In the genomic region with DNA sequence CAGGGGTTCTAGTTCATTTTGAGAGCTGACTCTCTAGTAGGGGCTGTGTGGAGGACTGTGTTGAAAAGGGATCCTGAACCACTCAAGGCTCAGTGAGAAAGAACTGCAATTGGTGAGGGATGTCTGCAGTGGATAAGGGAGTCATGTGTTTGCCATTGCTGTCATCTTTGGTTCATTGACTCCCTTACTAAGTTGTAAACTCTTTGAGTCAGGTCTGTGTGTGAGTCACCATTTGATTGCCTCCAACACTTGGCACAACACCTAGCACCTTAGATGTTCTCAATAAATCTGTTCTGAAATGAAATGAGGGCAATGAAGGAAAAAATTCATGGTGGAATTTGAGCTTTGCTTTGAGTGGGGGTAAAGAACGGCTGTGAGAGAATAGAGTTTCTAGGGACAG, we compare ENCODE assay signal across 16 cellular contexts. TPM values are rescaled to one million over a fixed set of nuclear protein-coding genes. Genes with fewer than 3 reads are reported as not detected.
DNase-seq lines count a peak whose midpoint lies in the region; ATAC-seq, FAIRE-seq and TF ChIP-seq lines count a peak whose summit lies in the region.
"Had no signal": no experiment of that assay in that cellular context is flagged by ENCODE, and none has a peak within 500 bp of the region (broad histone marks: within the 10 kb centered on the region; RNA-seq: fewer than 3 reads in every experiment).

No MANE protein-coding gene starts in this region.

- no peak overlapping the region for H3K4me3 Mint-ChIP-seq in Calu3 (ENCODE audit: low read depth, unreplicated experiment)
- no peak overlapping the region for H3K4me3 Mint-ChIP-seq in T-helper 2 cell treated with Interferon-gamma antibody and Interleukin-4, amounts not matched to agents 5 μg/mL and 100 μg/mL, for 36 hours
- H3K4me3 Mint-ChIP-seq: activated naive CD8-positive, alpha-beta T cell treated with anti-CD3 and anti-CD28 coated beads for 36 hours; immature natural killer cell had no signal

- POLR2A ChIA-PET in K562 (lab: Yijun Ruan, JAX), result no interaction called here

- ATAC-seq in K562, result peak; percentile 25; the same call in 2 of the 3 replicates
- no peak for ATAC-seq in GM21423 (IDR thresholded peaks at IDR 0.05; ENCODE audit: unreplicated experiment)
- no peak for ATAC-seq in HG03280 (IDR thresholded peaks at IDR 0.05; ENCODE audit: unreplicated experiment)

- intact Hi-C loops in Calu3 (cut with micrococcal nuclease; ENCODE audit: unreplicated experiment) (loop anchor here (5.0 kb wide), 1 partner anchor 51 kb away; the partner anchor contains the start of gene PLS1), K562 (cut with micrococcal nuclease) (no loop called here)

- H3K27me3 Mint-ChIP-seq in Calu3 (ENCODE audit: unreplicated experiment), result no peaks in the 10 kb centered on the region
- no peaks in the 10 kb centered on the region for H3K27me3 Mint-ChIP-seq in T-helper 2 cell treated with Interferon-gamma antibody and Interleukin-4, amounts not matched to agents 5 μg/mL and 100 μg/mL, for 36 hours (ENCODE audit: low read depth)
- H3K27me3 Mint-ChIP-seq: activated naive CD8-positive, alpha-beta T cell treated with anti-CD3 and anti-CD28 coated beads for 36 hours had no signal

- peaks cover 28% of the 10 kb centered on the region for H3K36me3 Mint-ChIP-seq in Calu3 (ENCODE audit: insufficient read depth, unreplicated experiment)
- no peaks in the 10 kb centered on the region for H3K36me3 Mint-ChIP-seq in T-helper 2 cell treated with Interferon-gamma antibody and Interleukin-4, amounts not matched to agents 5 μg/mL and 100 μg/mL, for 36 hours (ENCODE audit: low read depth)
- H3K36me3 Mint-ChIP-seq: activated naive CD8-positive, alpha-beta T cell treated with anti-CD3 and anti-CD28 coated beads for 36 hours; immature natural killer cell had no signal

- no peaks in the 10 kb centered on the region for H3K9me3 Mint-ChIP-seq in Calu3 (ENCODE audit: low read depth, unreplicated experiment)
- no peaks in the 10 kb centered on the region for H3K9me3 Mint-ChIP-seq in T-helper 2 cell treated with Interferon-gamma antibody and Interleukin-4, amounts not matched to agents 5 μg/mL and 100 μg/mL, for 36 hours
- H3K9me3 Mint-ChIP-seq: activated naive CD8-positive, alpha-beta T cell treated with anti-CD3 and anti-CD28 coated beads for 36 hours; immature natural killer cell had no signal

- no peak for TF ChIP-seq POLR2A in K562 (conservative IDR thresholded peaks at IDR 0.05)

- no peaks in the 10 kb centered on the region for H4K20me1 ChIP-seq in K562 (replicated peaks; ENCODE audit: control insufficient read depth, insufficient read depth, low read length)

- CTCF ChIA-PET in Calu3 (lab: Charles Lee), result interaction anchor here (0.6 to 2.2 kb wide), 2 partner anchors 61 to 191 kb away, joined by 3 to 6 read pairs; no protein-coding TSS in a partner anchor
- CTCF ChIA-PET in K562 (lab: Yijun Ruan, JAX; ENCODE audit: low intra/inter-chr PET ratio), result interaction anchor here (0.6 kb wide), 1 partner anchor 191 kb away, joined by 3 read pairs; no protein-coding TSS in a partner anchor

- H3K4me1 Mint-ChIP-seq in Calu3 (ENCODE audit: low read depth, unreplicated experiment), result peaks cover 72% of the 10 kb centered on the region
- H3K4me1 Mint-ChIP-seq in T-helper 2 cell treated with Interferon-gamma antibody and Interleukin-4, amounts not matched to agents 5 μg/mL and 100 μg/mL, for 36 hours (ENCODE audit: low read depth), result no peaks in the 10 kb centered on the region
- H3K4me1 Mint-ChIP-seq: immature natural killer cell had no signal

- no peaks in the 10 kb centered on the region for H3K9me1 ChIP-seq in K562 (ENCODE audit: control insufficient read depth, insufficient read depth, low read length)

- no peak overlapping the region for H3K4me2 ChIP-seq in K562 (ENCODE audit: insufficient read depth, low read length)

- H3K27ac ChIP-seq in K562 (ENCODE audit: extremely low read depth, low read depth, low read length), result no peak overlapping the region

- TF ChIP-seq EP300 in Ishikawa (IDR thresholded peaks at IDR 0.05; ENCODE audit: borderline replicate concordance), result no peak
- no peak for TF ChIP-seq EP300 in K562 (IDR thresholded peaks at IDR 0.05; ENCODE audit: low read length)

- peaks cover 5% of the 10 kb centered on the region; the same call in 2 of the 3 replicates for H3K79me2 ChIP-seq in K562 (ENCODE audit: control insufficient read depth, insufficient read depth, low read length)

- no peak overlapping the region for H2AFZ ChIP-seq in K562 (ENCODE audit: low read depth, low read length)

- H3K9ac ChIP-seq in K562 (ENCODE audit: insufficient read depth in 1 of 2, low read depth in 2 of 2, low read length in 2 of 2), result no peak overlapping the region

- 72% methylated on average over 1 of the region's 1 CpG for WGBS in K562 (ENCODE audit: insufficient coverage, low coverage, missing lambda C conversion rate)

- H3K27ac Mint-ChIP-seq in Calu3 (ENCODE audit: unreplicated experiment), result peak overlapping the region; percentile 72
- H3K27ac Mint-ChIP-seq in T-helper 2 cell treated with Interferon-gamma antibody and Interleukin-4, amounts not matched to agents 5 μg/mL and 100 μg/mL, for 36 hours, result no peak overlapping the region
- H3K27ac Mint-ChIP-seq: activated naive CD8-positive, alpha-beta T cell treated with anti-CD3 and anti-CD28 coated beads for 36 hours; immature natural killer cell had no signal

- H3K27me3 ChIP-seq in K562 (ENCODE audit: control insufficient read depth in 2 of 2, insufficient read depth in 2 of 2, low read length in 2 of 2), result no peaks in the 10 kb centered on the region
- H3K27me3 ChIP-seq: Peyer's patch had no signal

- H3K4me3 ChIP-seq in K562, result no peak overlapping the region

- peaks cover 0 to 13% of the 10 kb centered on the region in 2 experiments; a peak in 3 of 5 replicates for H3K4me1 ChIP-seq in K562 (replicated peaks in 1 of 2; ENCODE audit: control insufficient read depth in 2 of 2, insufficient read depth in 2 of 2, low read length in 2 of 2)

- H3K9me3 ChIP-seq in K562 (replicated peaks; ENCODE audit: control insufficient read depth, insufficient read depth, low read depth, low read length), result no peaks in the 10 kb centered on the region
- H3K9me3 ChIP-seq: Peyer's patch had no signal

- peak; percentile 27 for DNase-seq in Calu3
- DNase-seq in K562 (ENCODE audit: extremely low read depth in 1 of 4, low spot score in 3 of 4), result peak in 1 of 4 experiments; percentile 18
- peak; percentile 85 for DNase-seq in kidney glomerular epithelial cell (lab: John Stamatoyannopoulos, UW)
- DNase-seq in T-helper 2 cell treated with Interferon-gamma antibody and Interleukin-4, amounts not matched to agents 5 μg/mL and 100 μg/mL, for 36 hours (ENCODE audit: low spot score), result no peak
- no peak for DNase-seq in T-helper 9 cell
- DNase-seq: activated CD8-positive, alpha-beta memory T cell treated with anti-CD3 and anti-CD28 coated beads for 24 hours; activated naive CD8-positive, alpha-beta T cell treated with anti-CD3 and anti-CD28 coated beads for 36 hours; cerebellar nuclear complex; DND-41; H7; immature natural killer cell; NCI-H1105 had no signal

- TF ChIP-seq RAD21 in Ishikawa (IDR thresholded peaks at IDR 0.05; ENCODE audit: low read depth) (no peak), K562 (CRISPR knock-in tag; conservative IDR thresholded peaks at IDR 0.05 in 1 of 2, IDR thresholded peaks at IDR 0.05 in 1 of 2) (no peak)

- in situ Hi-C loops in K562 (cut with MboI), result no loop called here

- FAIRE-seq in K562 (lab: Jason Lieb, UNC), result no peak

- no peaks in the 10 kb centered on the region; the same call in 2 of the 3 replicates for H3K36me3 ChIP-seq in K562 (ENCODE audit: control insufficient read depth, insufficient read depth, low read length)

- BruUV-seq in Calu3 (replicated peaks; lab: Mats Ljungman, UMichigan) (no TSS peak), K562 (replicated peaks; lab: Mats Ljungman, UMichigan) (no TSS peak)

- TF ChIP-seq CTCF in Calu3 (IDR thresholded peaks at IDR 0.05; ENCODE audit: unreplicated experiment) (no peak), K562 (IDR thresholded peaks at IDR 0.05 in 2 of 3, conservative IDR thresholded peaks at IDR 0.05 in 1 of 3; ENCODE audit: insufficient read depth in 2 of 3, low read depth in 1 of 3, low read length in 3 of 3) (no peak)

TF ChIP-seq in Ishikawa, 13 proteins besides CTCF, POLR2A, EP300 and RAD21 (continues in another document):
- TF ChIP-seq CEBPB (IDR thresholded peaks at IDR 0.05) (no peak), EGR1 (IDR thresholded peaks at IDR 0.05) (no peak), ZBTB7A (IDR thresholded peaks at IDR 0.05; ENCODE audit: low read depth) (no peak), CREB1 (IDR thresholded peaks at IDR 0.05; ENCODE audit: low read depth) (no peak), TAF1 (IDR thresholded peaks at IDR 0.05; ENCODE audit: low read depth) (no peak)

RNA-seq across cellular contexts. Expression of gene PLS1, which starts 51.7 kb away (rescaled TPM):
- total RNA-seq in Calu3 (2022) (155 and 165 TPM in 2 replicates), K562 (2014; rRNA removed) (7.8 and 9.5 TPM in 2 replicates), K562 (2014; rRNA removed; fragmentation: Illumina TruSeq; extraction: Trizol) (16.2 and 17.8 TPM in 2 replicates), K562 (2015; rRNA removed; fragmentation: Illumina TruSeq; extraction: Trizol) (11.9 and 13.7 TPM in 2 replicates), K562 (2021) (9.0 and 11.5 TPM in 2 replicates)
- total RNA-seq in K562 (2011; cell fraction: chromatin; rRNA removed; ENCODE audit: low replicate concordance), result 6.6 and 24.4 TPM in 2 replicates
- 1.8 and 2.2 TPM in 2 replicates for total RNA-seq in K562 (2011; cell fraction: nucleolus; rRNA removed)
- 10.0 and 11.6 TPM in 2 replicates for total RNA-seq in K562 (2011; cell fraction: nucleoplasm; rRNA removed)
- polyA plus RNA-seq in K562 (2011; rRNA removed) (10.8 and 20.1 TPM in 2 replicates), K562 (2014; fragmentation: Illumina TruSeq; extraction: Trizol) (9.9 and 13.0 TPM in 2 replicates), K562 (2014; fragmentation: Nextera tagmentation; extraction: Ambion mirVana) (10 to 100 TPM; 10.6 to 21.3 TPM), K562 (2014; rRNA removed) (6.1 and 11.0 TPM in 2 replicates)
- 3.5 and 6.8 TPM in 2 replicates for polyA plus RNA-seq in K562 (2011; cell fraction: cytosol; rRNA removed)
- polyA plus RNA-seq in K562 (2011; cell fraction: nucleus; rRNA removed), result 4.2 and 4.5 TPM in 2 replicates
- 6.4 and 7.2 TPM in 2 replicates for polyA plus RNA-seq in K562 (2012)
- 23.9 and 26.7 TPM in 2 replicates for polyA minus RNA-seq in K562 (2011; rRNA and poly(A)+ RNA removed)
- 6.5 and 10.6 TPM in 2 replicates for polyA minus RNA-seq in K562 (2011; cell fraction: cytosol; rRNA and poly(A)+ RNA removed)
- polyA minus RNA-seq in K562 (2011; cell fraction: nucleus; rRNA and poly(A)+ RNA removed), result 5.5 and 10.4 TPM in 2 replicates

Comparison
In these comparisons a context has a peak if more than half of its experiments do, and no peak if none do; other contexts are left out.
1. DNase-seq: peak in Calu3 (single experiment) and kidney glomerular epithelial cell (single experiment); none in T-helper 2 cell treated with Interferon-gamma antibody and Interleukin-4, amounts not matched to agents 5 μg/mL and 100 μg/mL, for 36 hours (single experiment) and T-helper 9 cell (single experiment).